21 cellular contexts compared by ENCODE assay signal in genomic region chr10:10780746-10781145, GRCh38.
DNase-seq lines count a peak whose midpoint lies in the region; ATAC-seq, FAIRE-seq and TF ChIP-seq lines count a peak whose summit lies in the region.
"Had no signal": no experiment of that assay in that cellular context is flagged by ENCODE, and none has a peak within 500 bp of the region (broad histone marks: within the 10 kb centered on the region; RNA-seq: fewer than 3 reads in every experiment).

No MANE protein-coding gene starts in this region.

- no peak overlapping the region for H3K4me2 ChIP-seq in skeletal muscle satellite cell (ENCODE audit: low read length)
- H3K4me2 ChIP-seq: GM23338 had no signal

- no peak overlapping the region for H3K9ac ChIP-seq in adipocyte (ENCODE audit: low read length)
- peak overlapping the region; percentile 24 for H3K9ac ChIP-seq in skeletal muscle satellite cell (ENCODE audit: low read depth, low read length)

- no peak for TF ChIP-seq CTCF in fibroblast of the aortic adventitia (IDR thresholded peaks at IDR 0.05; ENCODE audit: insufficient read depth, low read length)
- no peak for TF ChIP-seq CTCF in D721Med (IDR thresholded peaks at IDR 0.05; ENCODE audit: insufficient read depth, missing control alignments)

- H3K4me3 ChIP-seq in adipocyte (ENCODE audit: low read length) (no peak overlapping the region), fibroblast of the aortic adventitia (ENCODE audit: low read depth, low read length) (no peak overlapping the region), skeletal muscle satellite cell (ENCODE audit: low read length) (no peak overlapping the region)
- H3K4me3 ChIP-seq: GM12878, GM23338, K562 had no signal

- H3K36me3 ChIP-seq in adipocyte (ENCODE audit: control insufficient read depth, insufficient read depth, low read length, severe bottlenecking): no peaks in the 10 kb centered on the region
- H3K36me3 ChIP-seq in skeletal muscle satellite cell (ENCODE audit: insufficient read depth, low read length): no peaks in the 10 kb centered on the region

- no peaks in the 10 kb centered on the region for H3K27me3 ChIP-seq in adipocyte (replicated peaks; ENCODE audit: control insufficient read depth, insufficient read depth, low read length)
- no peaks in the 10 kb centered on the region for H3K27me3 ChIP-seq in skeletal muscle satellite cell (ENCODE audit: control insufficient read depth, insufficient read depth, low read length)

- intact Hi-C loops in left ventricle myocardium superior (cut with micrococcal nuclease): no loop called here

- ATAC-seq in left ventricle myocardium superior (no peak), HG03196 (IDR thresholded peaks at IDR 0.05; ENCODE audit: unreplicated experiment) (no peak)
- ATAC-seq: GM12878, GM23338, K562, SK-N-SH treated with all-trans-retinoic acid at 6 μM for 48 hours had no signal

- peak; percentile 27 for DNase-seq in GM03348 (ENCODE audit: low spot score)
- DNase-seq in adipocyte (ENCODE audit: low read depth): peak; percentile 42
- peak; percentile 20 for DNase-seq in fibroblast of the aortic adventitia (ENCODE audit: low read depth)
- no peak for DNase-seq in left ventricle myocardium superior
- DNase-seq in D721Med (ENCODE audit: insufficient read length, low spot score): no peak
- DNase-seq: ACHN; CD4-positive, alpha-beta T cell; MV-4-11; NCI-H1417; NCI-H187 treated with DMSO at 0.1 percent for 48 hours; NCI-H446; NCI-H69; SHP77 treated with DMSO at 0.1 percent for 48 hours had no signal

- FAIRE-seq in D721Med (lab: Jason Lieb, UNC): no peak
- FAIRE-seq: G401.6, GM12878, K562, RCC 7860 had no signal

- H3K9me3 ChIP-seq in adipocyte (ENCODE audit: control insufficient read depth, low read length) (no peaks in the 10 kb centered on the region), skeletal muscle satellite cell (replicated peaks; ENCODE audit: low read length) (peaks cover 2% of the 10 kb centered on the region)

- H3K4me1 ChIP-seq in adipocyte (ENCODE audit: control insufficient read depth, insufficient read depth, low read length): peaks cover 6% of the 10 kb centered on the region
- peaks cover 20% of the 10 kb centered on the region for H3K4me1 ChIP-seq in skeletal muscle satellite cell (ENCODE audit: control insufficient read depth, insufficient read depth, low read length)

Comparison
In these comparisons a context has a peak if more than half of its experiments do, and no peak if none do; other contexts are left out.
1. DNase-seq: peak in GM03348 (single experiment), adipocyte (single experiment) and fibroblast of the aortic adventitia (single experiment); none in left ventricle myocardium superior (single experiment) and D721Med (single experiment).